8 cellular contexts compared by ENCODE assay signal in genomic region chr9:100066539-100066938, GRCh38. TPM values are rescaled to one million over a fixed set of nuclear protein-coding genes. Genes with fewer than 3 reads are reported as not detected.
A peak's percentile ranks its signal among the peaks of the same experiment; 100 is the strongest.
DNase-seq lines count a peak whose midpoint lies in the region; ATAC-seq, FAIRE-seq and TF ChIP-seq lines count a peak whose summit lies in the region.

No MANE protein-coding gene starts in this region.

- H3K4me1 Mint-ChIP-seq in memory B cell: peaks cover 15% of the 10 kb centered on the region

- FAIRE-seq in H54 (lab: Jason Lieb, UNC): no peak

- H3K4me2 ChIP-seq in OCI-LY7 (ENCODE audit: low read length): peak overlapping the region; percentile 28; the same call in 1 of the 2 replicates

- H2AFZ ChIP-seq in OCI-LY7 (ENCODE audit: low read length): no peak overlapping the region

- CTCF ChIA-PET in OCI-LY7 (lab: Charles Lee; ENCODE audit: unreplicated experiment): interaction anchor here (1.0 kb wide), 1 partner anchor 8 kb away, joined by 3 read pairs; no protein-coding TSS in a partner anchor

- H3K9me3 ChIP-seq in OCI-LY7 (ENCODE audit: low read length) (peaks cover 33% of the 10 kb centered on the region; the same call in 1 of the 2 replicates), suprapubic skin (no peaks in the 10 kb centered on the region)

- peak; percentile 41 for DNase-seq in GM13976 (ENCODE audit: low spot score)
- DNase-seq in OCI-LY7 (ENCODE audit: low spot score): peak; percentile 67
- no peak for DNase-seq in memory B cell (ENCODE audit: low spot score in 2 of 2)
- no peak for DNase-seq in suprapubic skin (ENCODE audit: low spot score in 2 of 2)
- no peak for DNase-seq in DMS53 (lab: John Stamatoyannopoulos, UW)
- no peak for DNase-seq in H54 (ENCODE audit: insufficient read length, low spot score)
- no peak for DNase-seq in SW480 (ENCODE audit: low spot score)

- H3K27ac Mint-ChIP-seq in memory B cell: peak overlapping the region; percentile 16

- H3K9me3 Mint-ChIP-seq in memory B cell: no peaks in the 10 kb centered on the region

- in situ Hi-C loops in GM13976 (cut with MboI; ENCODE audit: low sequenced_read_pairs, unreplicated experiment): no loop called here

- H3K9me2 ChIP-seq in OCI-LY7 (ENCODE audit: insufficient read depth, low read length): no peaks in the 10 kb centered on the region

- POLR2A ChIA-PET in OCI-LY7 (lab: Charles Lee): interaction anchor here (1.4 to 4.3 kb wide), 2 partner anchors 14 to 18 kb away, joined by 4 to 38 read pairs; no protein-coding TSS in a partner anchor

- H3K36me3 ChIP-seq in OCI-LY7 (ENCODE audit: insufficient read depth, low read length): peaks cover 63% of the 10 kb centered on the region
- no peaks in the 10 kb centered on the region for H3K36me3 ChIP-seq in suprapubic skin

- ATAC-seq in HG02610 (IDR thresholded peaks at IDR 0.05; ENCODE audit: unreplicated experiment) (peak; percentile 72), memory B cell (ENCODE audit: low read depth) (peak; percentile 47)

- no peak for TF ChIP-seq EP300 in suprapubic skin (IDR thresholded peaks at IDR 0.05)

- no peak overlapping the region for H3K4me3 Mint-ChIP-seq in memory B cell

- no peaks in the 10 kb centered on the region for H3K27me3 ChIP-seq in suprapubic skin

- peaks cover 2% of the 10 kb centered on the region for H3K36me3 Mint-ChIP-seq in memory B cell

- H3K4me3 ChIP-seq in OCI-LY7 (ENCODE audit: low read depth, low read length, poor library complexity, severe bottlenecking) (no peak overlapping the region), suprapubic skin (no peak overlapping the region)

- no peaks in the 10 kb centered on the region for H3K27me3 Mint-ChIP-seq in memory B cell

- H4K20me1 ChIP-seq in OCI-LY7 (ENCODE audit: insufficient read depth, low read length): no peaks in the 10 kb centered on the region

- peak overlapping the region; percentile 54 for H3K27ac ChIP-seq in OCI-LY7 (ENCODE audit: low read depth, low read length, poor library complexity, severe bottlenecking)
- no peak overlapping the region for H3K27ac ChIP-seq in suprapubic skin

- TF ChIP-seq POLR2A in suprapubic skin (IDR thresholded peaks at IDR 0.05): no peak
- no peak for TF ChIP-seq POLR2A in H54 (IDR thresholded peaks at IDR 0.05; ENCODE audit: low read depth, low read length)

- intact Hi-C loops in OCI-LY7 (cut with micrococcal nuclease; ENCODE audit: unreplicated experiment): no loop called here

- peaks cover 78% of the 10 kb centered on the region for H3K79me2 ChIP-seq in OCI-LY7 (ENCODE audit: insufficient read depth, low read depth, low read length)

- BruUV-seq in OCI-LY7 (replicated peaks; lab: Mats Ljungman, UMichigan): no TSS peak

- TF ChIP-seq CTCF in GM13976 (IDR thresholded peaks at IDR 0.05; ENCODE audit: borderline replicate concordance, control extremely low read depth, extremely low read depth, insufficient read depth, missing control alignments) (no peak), OCI-LY7 (conservative IDR thresholded peaks at IDR 0.05; ENCODE audit: low read length) (no peak), suprapubic skin (IDR thresholded peaks at IDR 0.05) (no peak)

- WGBS in suprapubic skin: 63% methylated on average over 2 of the region's 2 CpGs

- H3K4me1 ChIP-seq in OCI-LY7 (ENCODE audit: insufficient read depth, low read length, poor library complexity, severe bottlenecking) (peaks cover 52% of the 10 kb centered on the region), suprapubic skin (peaks cover 3% of the 10 kb centered on the region)

RNA-seq across cellular contexts. Expression of gene ERP44, which starts 32.3 kb away (rescaled TPM):
- total RNA-seq in OCI-LY7 (2014; rRNA removed; shearing (Covaris generic)): 15.0 and 19.3 TPM in 2 replicates
- total RNA-seq in OCI-LY7 (2022) (27.3 and 28.1 TPM in 2 replicates), suprapubic skin (10 to 100 TPM in 3 of 4 donors, 1 to 10 TPM in 1; 9.7 to 13.2 (median 12.4) TPM)

RNA-seq across cellular contexts. Expression of gene INVS, which starts 32.5 kb away (rescaled TPM):
- total RNA-seq in OCI-LY7 (2014; rRNA removed; shearing (Covaris generic)): 30.7 and 33.1 TPM in 2 replicates
- total RNA-seq in OCI-LY7 (2022): 36.7 and 38.5 TPM in 2 replicates
- total RNA-seq in suprapubic skin: 10 to 100 TPM; 12.8 to 22.8 (median 18.2) TPM

Comparison
In these comparisons a context has a peak if more than half of its experiments do, and no peak if none do; other contexts are left out.
1. DNase-seq: peak in GM13976 (single experiment) and OCI-LY7 (single experiment); none in memory B cell (0 of 2), suprapubic skin (0 of 2), DMS53 (single experiment), H54 (single experiment) and SW480 (single experiment).